10 cellular contexts compared by ENCODE assay signal in genomic region chr2:10286216-10287037, GRCh38. TPM values are rescaled to one million over a fixed set of nuclear protein-coding genes. Genes with fewer than 3 reads are reported as not detected.
A peak's percentile ranks its signal among the peaks of the same experiment; 100 is the strongest.
DNase-seq lines count a peak whose midpoint lies in the region; ATAC-seq and TF ChIP-seq lines count a peak whose summit lies in the region.
"Had no signal": no experiment of that assay in that cellular context is flagged by ENCODE, and none has a peak within 500 bp of the region (broad histone marks: within the 10 kb centered on the region; RNA-seq: fewer than 3 reads in every experiment).

No MANE protein-coding gene starts in this region.

- no peaks in the 10 kb centered on the region for H4K20me1 ChIP-seq in GM23338 (replicated peaks; ENCODE audit: insufficient read depth)

- no peak for DNase-seq in GM23338 (ENCODE audit: low spot score)
- DNase-seq in RWPE1 (ENCODE audit: low spot score): no peak
- DNase-seq in right atrium auricular region (ENCODE audit: low spot score): no peak
- DNase-seq in GM10248 (ENCODE audit: extremely low spot score): no peak
- DNase-seq in GM13977 (ENCODE audit: low spot score): no peak
- no peak for DNase-seq in HFFc6
- DNase-seq: activated CD4-positive, alpha-beta memory T cell treated with anti-CD3 and anti-CD28 coated beads for 36 hours; naive thymus-derived CD4-positive, alpha-beta T cell had no signal

- H3K36me3 ChIP-seq in GM23338 (ENCODE audit: insufficient read depth) (no peaks in the 10 kb centered on the region), right atrium auricular region (no peaks in the 10 kb centered on the region)

- H3K36me3 Mint-ChIP-seq in GM23338 (ENCODE audit: low read depth) (no peaks in the 10 kb centered on the region), HFFc6 (ENCODE audit: low read depth) (no peaks in the 10 kb centered on the region)
- H3K36me3 Mint-ChIP-seq: activated CD4-positive, alpha-beta memory T cell treated with anti-CD3 and anti-CD28 coated beads for 36 hours; naive thymus-derived CD4-positive, alpha-beta T cell had no signal

- H3K27me3 Mint-ChIP-seq in GM23338 (ENCODE audit: insufficient read depth, low read depth, poor library complexity) (peaks cover 13% of the 10 kb centered on the region), HFFc6 (ENCODE audit: insufficient read depth) (no peaks in the 10 kb centered on the region; the same call in 1 of the 2 replicates)
- H3K27me3 Mint-ChIP-seq: activated CD4-positive, alpha-beta memory T cell treated with anti-CD3 and anti-CD28 coated beads for 36 hours had no signal

- no peaks in the 10 kb centered on the region for H3K27me3 ChIP-seq in GM23338 (ENCODE audit: insufficient read depth)
- no peaks in the 10 kb centered on the region for H3K27me3 ChIP-seq in right atrium auricular region

- no peak overlapping the region for H3K4me3 ChIP-seq in GM23338
- H3K4me3 ChIP-seq in right atrium auricular region: no peak overlapping the region
- H3K4me3 ChIP-seq in skin epidermis: no peak overlapping the region

- no peak overlapping the region for H3K27ac Mint-ChIP-seq in GM23338
- no peak overlapping the region for H3K27ac Mint-ChIP-seq in HFFc6
- H3K27ac Mint-ChIP-seq: activated CD4-positive, alpha-beta memory T cell treated with anti-CD3 and anti-CD28 coated beads for 36 hours; naive thymus-derived CD4-positive, alpha-beta T cell had no signal

- peak overlapping the region; percentile 52 for H2AFZ ChIP-seq in GM23338

- H3F3A ChIP-seq in GM23338 (replicated peaks; ENCODE audit: low read depth): no peaks in the 10 kb centered on the region

- no peak overlapping the region for H3K4me2 ChIP-seq in GM23338

- ATAC-seq in GM23338: peak; percentile 13
- no peak for ATAC-seq in HG03108 (IDR thresholded peaks at IDR 0.05; ENCODE audit: unreplicated experiment)

- H3K79me2 ChIP-seq in GM23338 (replicated peaks; ENCODE audit: insufficient read depth): no peaks in the 10 kb centered on the region

- POLR2A ChIA-PET in RWPE1 (lab: Yijun Ruan, JAX; ENCODE audit: low non-redundant PET): no interaction called here
- POLR2A ChIA-PET in GM10248 (lab: Yijun Ruan, JAX): interaction anchor here (0.6 kb wide), 1 partner anchor 64 kb away, joined by 3 read pairs; no protein-coding TSS in a partner anchor

- in situ Hi-C loops in GM13977 (cut with MboI; ENCODE audit: low pct_unique_long_range_greater_than_20kb, low sequenced_read_pairs, unreplicated experiment): no loop called here

- no peaks in the 10 kb centered on the region for H3K4me1 ChIP-seq in GM23338 (ENCODE audit: insufficient read depth)
- peaks cover 0 to 30% of the 10 kb centered on the region in 2 donors for H3K4me1 ChIP-seq in right atrium auricular region

- TF ChIP-seq CTCF in GM23338 (conservative IDR thresholded peaks at IDR 0.05; ENCODE audit: low read depth in 2 of 2) (no peak), RWPE1 (conservative IDR thresholded peaks at IDR 0.05; ENCODE audit: low read depth) (no peak), right atrium auricular region (IDR thresholded peaks at IDR 0.05) (no peak), GM10248 (IDR thresholded peaks at IDR 0.05; ENCODE audit: control extremely low read depth, extremely low read depth, low read depth, missing control alignments) (no peak), GM13977 (IDR thresholded peaks at IDR 0.05; ENCODE audit: extremely low read depth, insufficient read depth, missing control alignments) (no peak), HFFc6 (IDR thresholded peaks at IDR 0.05) (no peak)

- CTCF ChIA-PET in RWPE1 (lab: Yijun Ruan, JAX) (interaction anchor here (1.4 to 1.9 kb wide), 2 partner anchors 15 to 123 kb away, joined by 4 to 5 read pairs; no protein-coding TSS in a partner anchor), GM10248 (lab: Yijun Ruan, JAX) (interaction anchor here (1.2 to 2.8 kb wide), 3 partner anchors 9 to 123 kb away, joined by 3 to 10 read pairs (median 5); no protein-coding TSS in a partner anchor)

- no peaks in the 10 kb centered on the region for H3K9me2 ChIP-seq in GM23338 (ENCODE audit: insufficient read depth)

- no peaks in the 10 kb centered on the region for H3K9me3 ChIP-seq in right atrium auricular region

- no peaks in the 10 kb centered on the region for H3K9me3 Mint-ChIP-seq in GM23338
- no peaks in the 10 kb centered on the region for H3K9me3 Mint-ChIP-seq in HFFc6
- H3K9me3 Mint-ChIP-seq: activated CD4-positive, alpha-beta memory T cell treated with anti-CD3 and anti-CD28 coated beads for 36 hours; naive thymus-derived CD4-positive, alpha-beta T cell had no signal

- peaks cover 9% of the 10 kb centered on the region for H3K4me1 Mint-ChIP-seq in GM23338
- peaks cover 76% of the 10 kb centered on the region for H3K4me1 Mint-ChIP-seq in HFFc6 (ENCODE audit: low read depth)

- H3K4me3 Mint-ChIP-seq in GM23338 (no peak overlapping the region), HFFc6 (no peak overlapping the region)
- H3K4me3 Mint-ChIP-seq: activated CD4-positive, alpha-beta memory T cell treated with anti-CD3 and anti-CD28 coated beads for 36 hours; naive thymus-derived CD4-positive, alpha-beta T cell had no signal

- H3K27ac ChIP-seq in GM23338 (ENCODE audit: low read depth) (no peak overlapping the region), RWPE1 (peak overlapping the region; percentile 85), right atrium auricular region (peak overlapping the region; percentile 30 to 58), skin epidermis (peak overlapping the region in 14 of 21 experiments; percentile 1 to 65 (median 26))

TF ChIP-seq in GM23338, 12 proteins besides CTCF, POLR2A, EP300 and RAD21 (continues in another document):
- TF ChIP-seq NANOG (IDR thresholded peaks at IDR 0.05; ENCODE audit: borderline replicate concordance) (no peak), JUNB (IDR thresholded peaks at IDR 0.05; ENCODE audit: unreplicated experiment) (no peak), ETS1 (IDR thresholded peaks at IDR 0.05) (no peak), CREB1 (CRISPR knock-in tag; IDR thresholded peaks at IDR 0.05; ENCODE audit: low read depth) (no peak)
- TF ChIP-seq, protein P1, sequence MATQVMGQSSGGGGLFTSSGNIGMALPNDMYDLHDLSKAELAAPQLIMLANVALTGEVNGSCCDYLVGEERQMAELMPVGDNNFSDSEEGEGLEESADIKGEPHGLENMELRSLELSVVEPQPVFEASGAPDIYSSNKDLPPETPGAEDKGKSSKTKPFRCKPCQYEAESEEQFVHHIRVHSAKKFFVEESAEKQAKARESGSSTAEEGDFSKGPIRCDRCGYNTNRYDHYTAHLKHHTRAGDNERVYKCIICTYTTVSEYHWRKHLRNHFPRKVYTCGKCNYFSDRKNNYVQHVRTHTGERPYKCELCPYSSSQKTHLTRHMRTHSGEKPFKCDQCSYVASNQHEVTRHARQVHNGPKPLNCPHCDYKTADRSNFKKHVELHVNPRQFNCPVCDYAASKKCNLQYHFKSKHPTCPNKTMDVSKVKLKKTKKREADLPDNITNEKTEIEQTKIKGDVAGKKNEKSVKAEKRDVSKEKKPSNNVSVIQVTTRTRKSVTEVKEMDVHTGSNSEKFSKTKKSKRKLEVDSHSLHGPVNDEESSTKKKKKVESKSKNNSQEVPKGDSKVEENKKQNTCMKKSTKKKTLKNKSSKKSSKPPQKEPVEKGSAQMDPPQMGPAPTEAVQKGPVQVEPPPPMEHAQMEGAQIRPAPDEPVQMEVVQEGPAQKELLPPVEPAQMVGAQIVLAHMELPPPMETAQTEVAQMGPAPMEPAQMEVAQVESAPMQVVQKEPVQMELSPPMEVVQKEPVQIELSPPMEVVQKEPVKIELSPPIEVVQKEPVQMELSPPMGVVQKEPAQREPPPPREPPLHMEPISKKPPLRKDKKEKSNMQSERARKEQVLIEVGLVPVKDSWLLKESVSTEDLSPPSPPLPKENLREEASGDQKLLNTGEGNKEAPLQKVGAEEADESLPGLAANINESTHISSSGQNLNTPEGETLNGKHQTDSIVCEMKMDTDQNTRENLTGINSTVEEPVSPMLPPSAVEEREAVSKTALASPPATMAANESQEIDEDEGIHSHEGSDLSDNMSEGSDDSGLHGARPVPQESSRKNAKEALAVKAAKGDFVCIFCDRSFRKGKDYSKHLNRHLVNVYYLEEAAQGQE (IDR thresholded peaks at IDR 0.05; ENCODE audit: unreplicated experiment): no peak

RNA-seq across cellular contexts. Expression of gene HPCAL1, which starts 16.3 kb away (rescaled TPM):
- total RNA-seq in GM23338 (2014; rRNA removed; shearing (Covaris generic)): 14.8 and 25.4 TPM in 2 replicates
- polyA plus RNA-seq in GM23338 (2016; fragmentation: Nextera tagmentation; extraction: Ambion mirVana): 8.3 and 9.7 TPM in 2 replicates
- total RNA-seq in right atrium auricular region: 10 to 100 TPM; 28.7 to 35.5 TPM
- total RNA-seq in HFFc6 (2021; fragmentation: NEBNext Ultra II Directional; extraction: Animal tissue kit (Norgen Biotek cat#: 25700)): 10 to 100 TPM; 36.3 to 60.3 (median 57.2) TPM
